ENCODE assay signal across 28 cellular contexts in genomic region chr6:170057961-170058877, GRCh38.
DNase-seq lines count a peak whose midpoint lies in the region; ATAC-seq, FAIRE-seq and TF ChIP-seq lines count a peak whose summit lies in the region.
"Had no signal": no experiment of that assay in that cellular context is flagged by ENCODE, and none has a peak within 500 bp of the region (broad histone marks: within the 10 kb centered on the region; RNA-seq: fewer than 3 reads in every experiment).

No MANE protein-coding gene starts in this region.

- no peak for TF ChIP-seq CTCF in kidney (IDR thresholded peaks at IDR 0.05; ENCODE audit: borderline replicate concordance, extremely low read depth, insufficient read depth)
- TF ChIP-seq CTCF in ovary (IDR thresholded peaks at IDR 0.05): no peak
- no peak for TF ChIP-seq CTCF in type B pancreatic cell (conservative IDR thresholded peaks at IDR 0.05)
- TF ChIP-seq CTCF in RWPE1 (conservative IDR thresholded peaks at IDR 0.05; ENCODE audit: low read depth): no peak

- intact Hi-C loops in kidney (cut with DNase I) (no loop called here), ovary (cut with DNase I) (no loop called here)

- H3K36me3 ChIP-seq in kidney (ENCODE audit: control insufficient read depth in 1 of 2, insufficient read depth in 2 of 2, low read length in 2 of 2): no peaks in the 10 kb centered on the region
- H3K36me3 ChIP-seq in ovary: no peaks in the 10 kb centered on the region
- H3K36me3 ChIP-seq: gastroesophageal sphincter, HAP-1 had no signal

- no peak for TF ChIP-seq POLR2A in ovary (IDR thresholded peaks at IDR 0.05)

- POLR2A ChIA-PET in RWPE1 (lab: Yijun Ruan, JAX; ENCODE audit: low non-redundant PET): no interaction called here

- WGBS in ovary, 3 donors: 87 to 90% (median 87%) methylated on average over 40 of the region's 40 CpGs

- H3K27ac Mint-ChIP-seq in activated T-cell treated with anti-CD3 and anti-CD28 coated beads, Interleukin-2, amount 50 U/mL, for 24 hours: no peak overlapping the region
- H3K27ac Mint-ChIP-seq in type B pancreatic cell: no peak overlapping the region
- H3K27ac Mint-ChIP-seq: activated naive CD8-positive, alpha-beta T cell treated with anti-CD3 and anti-CD28 coated beads for 36 hours; activated T-helper 1 cell treated with anti-CD3 and anti-CD28 coated beads, Interleukin-12 subunit alpha, Interleukin-12 subunit beta, Interleukin-2, Interleukin-4 antibody, amounts not matched to agents 30 ng/mL and 10 ng/mL and 1 ng/mL, durations not matched to agents 14 hours and 24 hours and 36 hours; CD8-positive, alpha-beta memory T cell; memory B cell; T-helper 17 cell had no signal

- no peak for TF ChIP-seq EP300 in ovary (IDR thresholded peaks at IDR 0.05)

- H3K27ac ChIP-seq in kidney (ENCODE audit: low read depth in 2 of 2, low read length in 2 of 2): no peak overlapping the region
- no peak overlapping the region for H3K27ac ChIP-seq in ovary
- H3K27ac ChIP-seq in RWPE1: no peak overlapping the region
- H3K27ac ChIP-seq: gastroesophageal sphincter, SK-N-MC had no signal

- no peaks in the 10 kb centered on the region for H3K4me1 Mint-ChIP-seq in activated T-cell treated with anti-CD3 and anti-CD28 coated beads, Interleukin-2, amount 50 U/mL, for 24 hours (ENCODE audit: low read depth)
- H3K4me1 Mint-ChIP-seq in type B pancreatic cell (ENCODE audit: unreplicated experiment): no peaks in the 10 kb centered on the region
- H3K4me1 Mint-ChIP-seq: activated naive CD8-positive, alpha-beta T cell treated with anti-CD3 and anti-CD28 coated beads for 36 hours; CD8-positive, alpha-beta memory T cell; memory B cell had no signal

- no peaks in the 10 kb centered on the region for H3K9me3 Mint-ChIP-seq in activated T-cell treated with anti-CD3 and anti-CD28 coated beads, Interleukin-2, amount 50 U/mL, for 24 hours
- H3K9me3 Mint-ChIP-seq in type B pancreatic cell: no peaks in the 10 kb centered on the region
- H3K9me3 Mint-ChIP-seq: activated naive CD8-positive, alpha-beta T cell treated with anti-CD3 and anti-CD28 coated beads for 36 hours; activated T-helper 1 cell treated with anti-CD3 and anti-CD28 coated beads, Interleukin-12 subunit alpha, Interleukin-12 subunit beta, Interleukin-2, Interleukin-4 antibody, amounts not matched to agents 30 ng/mL and 10 ng/mL and 1 ng/mL, durations not matched to agents 14 hours and 24 hours and 36 hours; CD8-positive, alpha-beta memory T cell; memory B cell had no signal

- no peak for FAIRE-seq in kidney (lab: Jason Lieb, UNC)
- FAIRE-seq: A204.1, astrocyte, islet of Langerhans had no signal

- H3K9ac ChIP-seq in kidney (ENCODE audit: low read length in 2 of 2): no peak overlapping the region

- H3K4me3 Mint-ChIP-seq in activated T-cell treated with anti-CD3 and anti-CD28 coated beads, Interleukin-2, amount 50 U/mL, for 24 hours: no peak overlapping the region
- H3K4me3 Mint-ChIP-seq in type B pancreatic cell: no peak overlapping the region
- H3K4me3 Mint-ChIP-seq: activated naive CD8-positive, alpha-beta T cell treated with anti-CD3 and anti-CD28 coated beads for 36 hours; activated T-helper 1 cell treated with anti-CD3 and anti-CD28 coated beads, Interleukin-12 subunit alpha, Interleukin-12 subunit beta, Interleukin-2, Interleukin-4 antibody, amounts not matched to agents 30 ng/mL and 10 ng/mL and 1 ng/mL, durations not matched to agents 14 hours and 24 hours and 36 hours; CD8-positive, alpha-beta memory T cell; memory B cell; T-helper 17 cell had no signal

- peak; percentile 24 for DNase-seq in activated T-cell treated with anti-CD3 and anti-CD28 coated beads, Interleukin-2, amount 50 U/mL, for 24 hours
- DNase-seq in activated T-cell treated with anti-CD3 and anti-CD28 coated beads for 4 hours (no peak), kidney (peak; percentile 73), ovary (peak in 3 of 5 donors; percentile 8 to 19 (median 9)), type B pancreatic cell (ENCODE audit: extremely low spot score, unreplicated experiment) (peak; percentile 66), RWPE1 (ENCODE audit: low spot score) (no peak), glomerular visceral epithelial cell (ENCODE audit: extremely low spot score) (no peak)
- DNase-seq: activated CD4-positive, alpha-beta T cell treated with anti-CD3 and anti-CD28 coated beads for 4 hours; activated naive CD8-positive, alpha-beta T cell treated with anti-CD3 and anti-CD28 coated beads for 36 hours; CD8-positive, alpha-beta memory T cell; central memory CD4-positive, alpha-beta T cell; dermis blood vessel endothelial cell; DMS153; GDM1; NCI-H1092; NCI-H187; NCI-H2227 treated with DMSO at 0.1 percent for 48 hours; NCI-H69; T-helper 17 cell had no signal

- H3K27me3 Mint-ChIP-seq in activated T-cell treated with anti-CD3 and anti-CD28 coated beads, Interleukin-2, amount 50 U/mL, for 24 hours: no peaks in the 10 kb centered on the region
- no peaks in the 10 kb centered on the region for H3K27me3 Mint-ChIP-seq in type B pancreatic cell

- no peaks in the 10 kb centered on the region for H3K27me3 ChIP-seq in ovary
- H3K27me3 ChIP-seq: gastroesophageal sphincter had no signal

- ATAC-seq in HG03097 (IDR thresholded peaks at IDR 0.05; ENCODE audit: low FRiP score, unreplicated experiment): no peak
- ATAC-seq: gastroesophageal sphincter, T-helper 17 cell had no signal

- H3K4me1 ChIP-seq in kidney (ENCODE audit: control insufficient read depth in 1 of 2, insufficient read depth in 1 of 2, low read depth in 1 of 2, low read length in 2 of 2) (no peaks in the 10 kb centered on the region), ovary (ENCODE audit: insufficient read depth) (no peaks in the 10 kb centered on the region)
- H3K4me1 ChIP-seq: HAP-1 had no signal

- H3K9me3 ChIP-seq in kidney (ENCODE audit: control insufficient read depth in 1 of 2, low read length in 2 of 2): no peaks in the 10 kb centered on the region
- no peaks in the 10 kb centered on the region for H3K9me3 ChIP-seq in ovary
- H3K9me3 ChIP-seq: gastroesophageal sphincter, HAP-1 had no signal

- CTCF ChIA-PET in RWPE1 (lab: Yijun Ruan, JAX): interaction anchor here (0.6 kb wide), 1 partner anchor 1188 kb away, joined by 3 read pairs; no protein-coding TSS in a partner anchor

- H3K4me3 ChIP-seq in kidney (ENCODE audit: low read length in 2 of 2) (no peak overlapping the region), ovary (no peak overlapping the region)
- H3K4me3 ChIP-seq: gastroesophageal sphincter, HAP-1, SK-N-MC had no signal

- H3K36me3 Mint-ChIP-seq in activated T-cell treated with anti-CD3 and anti-CD28 coated beads, Interleukin-2, amount 50 U/mL, for 24 hours (ENCODE audit: low read depth): no peaks in the 10 kb centered on the region
- H3K36me3 Mint-ChIP-seq in type B pancreatic cell: no peaks in the 10 kb centered on the region
- H3K36me3 Mint-ChIP-seq: activated naive CD8-positive, alpha-beta T cell treated with anti-CD3 and anti-CD28 coated beads for 36 hours; CD8-positive, alpha-beta memory T cell; memory B cell had no signal

Comparison
In these comparisons a context has a peak if more than half of its experiments do, and no peak if none do; other contexts are left out.
1. DNase-seq: peak in activated T-cell treated with anti-CD3 and anti-CD28 coated beads, Interleukin-2, amount 50 U/mL, for 24 hours (single experiment), kidney (single experiment), ovary (3 of 5) and type B pancreatic cell (single experiment); none in activated T-cell treated with anti-CD3 and anti-CD28 coated beads for 4 hours (single experiment), RWPE1 (single experiment) and glomerular visceral epithelial cell (single experiment).